ENCODE assay signal across 22 cellular contexts in the genomic region with DNA sequence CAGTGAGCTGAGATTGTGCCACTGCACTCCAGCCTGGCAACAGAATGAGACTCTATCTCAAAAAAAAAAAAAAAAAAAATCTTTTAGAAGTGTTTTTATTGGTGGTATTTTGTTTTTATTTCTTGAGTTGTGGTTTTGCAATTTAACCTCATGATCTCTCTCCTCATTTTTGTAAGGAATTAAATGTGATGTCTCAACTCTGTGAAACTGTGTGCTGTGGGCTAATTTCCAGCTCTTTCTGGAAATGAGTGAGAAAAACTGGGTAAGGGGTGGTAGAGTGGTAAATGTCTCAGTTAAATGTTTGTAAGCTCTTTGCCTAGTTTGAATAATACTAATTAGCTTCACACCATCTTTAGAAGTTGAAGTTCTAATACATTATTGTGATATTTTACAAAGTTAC. TPM values are rescaled to one million over a fixed set of nuclear protein-coding genes. Genes with fewer than 3 reads are reported as not detected.
DNase-seq lines count a peak whose midpoint lies in the region; ATAC-seq and TF ChIP-seq lines count a peak whose summit lies in the region.
"Had no signal": no experiment of that assay in that cellular context is flagged by ENCODE, and none has a peak within 500 bp of the region (broad histone marks: within the 10 kb centered on the region; RNA-seq: fewer than 3 reads in every experiment).

No MANE protein-coding gene starts in this region.

- peaks cover 16 to 24% of the 10 kb centered on the region in 2 experiments for H3K79me1 ChIP-seq in IMR-90 (ENCODE audit: low read depth in 1 of 2, low read length in 2 of 2)

- no peak overlapping the region for H2AK5ac ChIP-seq in IMR-90 (ENCODE audit: low read depth, low read length)

- no peak overlapping the region for H4K5ac ChIP-seq in IMR-90 (ENCODE audit: low read depth, low read length)

- intact Hi-C loops in IMR-90 (cut with micrococcal nuclease), result loop anchor here (2.0 kb wide), 1 partner anchor 17 kb away; no protein-coding TSS in a partner anchor
- intact Hi-C loops in sciatic nerve (cut with DNase I), result no loop called here

- H2AFZ ChIP-seq in IMR-90 (replicated peaks; ENCODE audit: low read length, poor library complexity), result no peak overlapping the region
- H2AFZ ChIP-seq: PC-9 had no signal

- H3K9me1 ChIP-seq in IMR-90 (ENCODE audit: insufficient read depth, low read length), result peaks cover 9% of the 10 kb centered on the region; the same call in 1 of the 2 replicates

- BruUV-seq in IMR-90 (replicated peaks; lab: Mats Ljungman, UMichigan), result no TSS peak

- no peaks in the 10 kb centered on the region for H3K9me3 ChIP-seq in IMR-90 (ENCODE audit: control insufficient read depth, insufficient read depth, low read length)
- H3K9me3 ChIP-seq: Caco-2, SJSA1 had no signal

- H3K4me3 ChIP-seq in IMR-90 (ENCODE audit: insufficient read depth, low read depth, low read length) (no peak overlapping the region), cardiac fibroblast (replicated peaks in 1 of 2; ENCODE audit: low read depth in 2 of 2, low read length in 2 of 2) (no peak overlapping the region)
- H3K4me3 ChIP-seq: PC-9, SJSA1 had no signal

- no peak overlapping the region for H3K4me2 ChIP-seq in IMR-90 (ENCODE audit: low read depth, low read length)
- H3K4me2 ChIP-seq: PC-9 had no signal

- dilution Hi-C loops in IMR-90 (cut with HindIII; ENCODE audit: low sequenced_read_pairs, unreplicated experiment), result no loop called here

- no peaks in the 10 kb centered on the region; the same call in 1 of the 2 replicates for H3K4me1 ChIP-seq in IMR-90 (ENCODE audit: control insufficient read depth, insufficient read depth, low read length)
- H3K4me1 ChIP-seq: Caco-2, SJSA1 had no signal

- no peak overlapping the region for H3K9ac ChIP-seq in IMR-90 (ENCODE audit: low read depth, low read length)

- peak overlapping the region; percentile 57 for H2BK5ac ChIP-seq in IMR-90 (ENCODE audit: low read depth, low read length, poor library complexity, severe bottlenecking)

- peak overlapping the region; percentile 53; the same call in 1 of the 2 replicates for H3K27ac ChIP-seq in IMR-90 (ENCODE audit: insufficient read depth, low read length)
- H3K27ac ChIP-seq: PC-9, SJSA1 had no signal

- no peak overlapping the region for H3K4ac ChIP-seq in IMR-90 (ENCODE audit: low read depth, low read length)

- H4K20me1 ChIP-seq in IMR-90 (ENCODE audit: insufficient read depth, low read length), result no peaks in the 10 kb centered on the region

- no peak overlapping the region for H4K91ac ChIP-seq in IMR-90 (ENCODE audit: insufficient read depth, low read depth, low read length)

- H4K8ac ChIP-seq in IMR-90 (ENCODE audit: low read depth in 2 of 2, low read length in 2 of 2), result no peak overlapping the region

- H2AK9ac ChIP-seq in IMR-90 (replicated peaks; ENCODE audit: low read depth, low read length, poor library complexity), result no peak overlapping the region

- no peak overlapping the region for H2BK15ac ChIP-seq in IMR-90 (ENCODE audit: low read depth, low read length)

- no peaks in the 10 kb centered on the region for H3K27me3 ChIP-seq in IMR-90 (ENCODE audit: control insufficient read depth, insufficient read depth, low read length)
- H3K27me3 ChIP-seq: SJSA1 had no signal

- no peak for TF ChIP-seq CTCF in IMR-90 (conservative IDR thresholded peaks at IDR 0.05; ENCODE audit: low read depth, low read length)
- no peak for TF ChIP-seq CTCF in cardiac fibroblast (IDR thresholded peaks at IDR 0.05; ENCODE audit: low read depth, low read length)

- CTCF ChIA-PET in IMR-90 (lab: Yijun Ruan, JAX), result interaction anchor here (0.6 to 1.5 kb wide), 4 partner anchors 19 to 1584 kb away, joined by 3 to 8 read pairs (median 6); no protein-coding TSS in a partner anchor

- H3K36me3 ChIP-seq in IMR-90 (ENCODE audit: control insufficient read depth, insufficient read depth, low read length), result peaks cover 67% of the 10 kb centered on the region

- no peak for TF ChIP-seq POLR2A in IMR-90 (IDR thresholded peaks at IDR 0.05; ENCODE audit: low read depth, low read length)

- H3K23ac ChIP-seq in IMR-90 (ENCODE audit: low read depth, low read length), result no peak overlapping the region

- no peak overlapping the region for H2BK20ac ChIP-seq in IMR-90 (ENCODE audit: low read depth, low read length)

- TF ChIP-seq RAD21 in IMR-90 (IDR thresholded peaks at IDR 0.05; ENCODE audit: low read length), result no peak

- in situ Hi-C loops in IMR-90 (cut with MboI; ENCODE audit: low sequenced_read_pairs), result no loop called here

- ATAC-seq in IMR-90 (ENCODE audit: low read depth) (peak; percentile 27), sciatic nerve (peak; percentile 88), HG02678 (IDR thresholded peaks at IDR 0.05; ENCODE audit: unreplicated experiment) (no peak), GM19395 (IDR thresholded peaks at IDR 0.05; ENCODE audit: unreplicated experiment) (no peak), HG03460 (IDR thresholded peaks at IDR 0.05; ENCODE audit: unreplicated experiment) (no peak)

- no peak overlapping the region for H3K14ac ChIP-seq in IMR-90 (replicated peaks; ENCODE audit: low read depth, low read length)

- no peak overlapping the region for H3K56ac ChIP-seq in IMR-90 (ENCODE audit: extremely low read depth, insufficient read depth, low read length)

- POLR2A ChIA-PET in IMR-90 (lab: Charles Lee; ENCODE audit: unreplicated experiment), result interaction anchor here (0.7 kb wide), 1 partner anchor 24 kb away, joined by 15 read pairs; no protein-coding TSS in a partner anchor

- DNase-seq in IMR-90, result no peak
- DNase-seq in cardiac fibroblast (ENCODE audit: low read depth in 2 of 2), result peak; percentile 57 to 79
- DNase-seq in fibroblast of the conjunctiva (ENCODE audit: low read depth), result peak; percentile 43
- DNase-seq in sciatic nerve (ENCODE audit: low spot score), result no peak
- no peak for DNase-seq in SHP77 (lab: John Stamatoyannopoulos, UW)
- DNase-seq: ACHN; Caco-2; CD4-positive, CD25-positive, alpha-beta regulatory T cell; DMS153; HFFc6; Kasumi-1; MV-4-11; NCI-H1417 treated with DMSO at 0.1 percent for 48 hours; NCI-H2029 treated with DMSO at 0.1 percent for 48 hours; NCI-H2171 treated with DMSO at 0.1 percent for 48 hours; NCI-H446 treated with DMSO at 0.1 percent for 48 hours; NCI-H748 treated with DMSO at 0.1 percent for 48 hours; PC-9 had no signal

- no peak overlapping the region for H2BK120ac ChIP-seq in IMR-90 (ENCODE audit: low read depth, low read length)

- no peak overlapping the region; the same call in 1 of the 2 replicates for H3K18ac ChIP-seq in IMR-90 (ENCODE audit: low read depth, low read length)

TF ChIP-seq in IMR-90, 13 proteins besides CTCF, POLR2A, EP300 and RAD21:
- TF ChIP-seq SMC3 (IDR thresholded peaks at IDR 0.05; ENCODE audit: low read depth, low read length) (no peak), CHD1 (IDR thresholded peaks at IDR 0.05; ENCODE audit: low read depth, low read length) (no peak), NFE2L2 (IDR thresholded peaks at IDR 0.05; ENCODE audit: low read depth, low read length) (no peak), MXI1 (IDR thresholded peaks at IDR 0.05; ENCODE audit: borderline replicate concordance, low read depth, low read length) (no peak), BHLHE40 (IDR thresholded peaks at IDR 0.05; ENCODE audit: low read depth, low read length) (no peak), MAZ (IDR thresholded peaks at IDR 0.05; ENCODE audit: borderline replicate concordance, low read depth, low read length) (no peak)

RNA-seq across cellular contexts. Expression of gene ACO1, which starts 29.0 kb away (rescaled TPM):
- 140 and 158 TPM in 2 replicates for total RNA-seq in IMR-90 (2012; rRNA removed)
- polyA plus RNA-seq in IMR-90 (2012; rRNA removed), result 77.6 and 85.9 TPM in 2 replicates
- polyA plus RNA-seq in IMR-90 (2012; cell fraction: cytosol; rRNA removed), result 51.2 and 73.8 TPM in 2 replicates
- polyA plus RNA-seq in IMR-90 (2012; cell fraction: nucleus; rRNA removed; ENCODE audit: low replicate concordance), result 25.2 and 63.2 TPM in 2 replicates
- 26.3 TPM for total RNA-seq in sciatic nerve

Comparison
In these comparisons a context has a peak if more than half of its experiments do, and no peak if none do; other contexts are left out.
1. ATAC-seq: peak in IMR-90 (single experiment) and sciatic nerve (single experiment); none in HG02678 (single experiment), GM19395 (single experiment) and HG03460 (single experiment).
2. DNase-seq: peak in cardiac fibroblast (2 of 2) and fibroblast of the conjunctiva (single experiment); none in IMR-90 (single experiment), sciatic nerve (single experiment) and SHP77 (0 of 2).